Comparison of ENCODE assay signal across 8 cellular contexts in the genomic region with DNA sequence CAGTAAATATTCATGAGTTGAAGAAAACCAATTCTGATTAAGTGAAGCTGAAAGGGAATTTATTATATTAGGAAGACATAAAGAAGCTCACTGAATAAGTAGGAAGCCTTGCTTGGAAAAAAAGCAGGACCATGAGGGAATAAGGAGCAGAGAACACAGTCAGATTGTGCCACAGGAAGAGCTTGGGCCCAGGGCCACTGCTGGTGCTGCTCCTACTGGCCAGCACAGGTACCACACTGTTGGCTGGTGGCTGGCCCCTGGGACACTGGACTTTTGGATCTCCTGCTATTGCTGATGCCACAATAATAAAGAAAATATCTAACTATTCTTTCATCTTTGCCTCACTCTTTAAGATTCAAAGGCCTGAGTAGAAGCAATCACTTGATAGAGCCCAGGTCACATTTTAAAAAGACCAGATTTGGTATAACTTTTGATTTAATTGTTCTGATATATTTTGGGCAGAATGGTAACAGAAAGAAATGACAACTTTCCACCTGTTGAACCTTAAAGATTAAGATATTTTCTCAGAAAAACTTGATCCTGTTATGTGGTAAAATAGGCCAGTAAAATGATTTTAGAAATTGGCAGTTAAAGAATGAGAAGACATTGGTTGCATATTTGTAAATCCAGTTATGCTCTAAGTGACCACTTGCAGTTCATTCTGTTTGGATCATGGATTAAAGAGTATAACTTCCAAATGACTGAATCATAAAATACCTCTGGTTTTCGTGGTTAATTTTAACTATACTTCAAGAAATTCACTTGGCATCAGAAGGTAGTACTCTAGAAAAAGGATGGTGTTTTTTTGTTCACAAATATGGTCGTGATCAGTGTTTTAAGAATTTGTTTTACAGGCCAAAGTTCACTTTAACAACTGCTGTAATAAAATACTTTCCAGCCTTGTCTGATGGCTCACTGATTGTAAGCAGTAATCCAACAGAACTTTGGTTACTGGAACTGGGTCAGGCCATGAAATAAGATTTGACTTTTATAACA.
DNase-seq lines count a peak whose midpoint lies in the region; ATAC-seq and TF ChIP-seq lines count a peak whose summit lies in the region.

No MANE protein-coding gene starts in this region.

- peaks cover 8% of the 10 kb centered on the region for H3K4me1 ChIP-seq in RWPE2 (ENCODE audit: insufficient read depth, poor library complexity, severe bottlenecking)
- peaks cover 0 to 19% of the 10 kb centered on the region in 2 donors for H3K4me1 ChIP-seq in right atrium auricular region
- H3K4me1 ChIP-seq in transverse colon: peaks cover 11 to 35% (median 26%) of the 10 kb centered on the region in 4 donors

- H3K27ac ChIP-seq in RWPE2 (ENCODE audit: poor library complexity, severe bottlenecking) (peak overlapping the region; percentile 43), right atrium auricular region (peak overlapping the region; percentile 58 to 73), transverse colon (peak overlapping the region; percentile 42 to 69 (median 58))

- DNase-seq in G401 (ENCODE audit: low spot score) (peak; percentile 3), RWPE2 (ENCODE audit: low spot score) (no peak), right atrium auricular region (ENCODE audit: low spot score) (no peak), transverse colon (peak; percentile 43), NCI-H2171 (lab: John Stamatoyannopoulos, UW) (no peak), NCI-H2107 (lab: John Stamatoyannopoulos, UW) (no peak)
- DNase-seq in NK-92 treated with Interleukin-12 subunit alpha and Interleukin-12 subunit beta, amount 100 ng/mL, for 24 hours (lab: John Stamatoyannopoulos, UW): no peak

- H3K27me3 ChIP-seq in RWPE2 (ENCODE audit: insufficient read depth, poor library complexity, severe bottlenecking) (no peaks in the 10 kb centered on the region), right atrium auricular region (no peaks in the 10 kb centered on the region), transverse colon (no peaks in the 10 kb centered on the region)

- intact Hi-C loops in transverse colon (cut with DNase I; ENCODE audit: low total_unique reads): no loop called here

- H3K9me3 ChIP-seq in RWPE2 (ENCODE audit: severe bottlenecking) (no peaks in the 10 kb centered on the region), right atrium auricular region (no peaks in the 10 kb centered on the region), transverse colon (no peaks in the 10 kb centered on the region)

- WGBS in transverse colon (ENCODE audit: low coverage in 1 of 2), 2 donors: 18 to 34% methylated on average over 2 of the region's 2 CpGs

- TF ChIP-seq POLR2A in transverse colon (IDR thresholded peaks at IDR 0.05): no peak

- H3K4me3 ChIP-seq in RWPE2 (ENCODE audit: severe bottlenecking) (no peak overlapping the region), right atrium auricular region (no peak overlapping the region), transverse colon (no peak overlapping the region)

- in situ Hi-C loops in G401 (cut with HindIII; ENCODE audit: low sequenced_read_pairs) (loop anchor here (5.0 kb wide), 1 partner anchor 52 kb away; no protein-coding TSS in a partner anchor), transverse colon (cut with MboI; ENCODE audit: low pct_ligation_motif_present in 1 of 4, low pct_unique_long_range_greater_than_20kb in 1 of 4, low sequenced_read_pairs in 3 of 4) (no loop called here)

- TF ChIP-seq CTCF in RWPE2 (IDR thresholded peaks at IDR 0.05; ENCODE audit: poor library complexity, severe bottlenecking) (no peak), right atrium auricular region (IDR thresholded peaks at IDR 0.05) (peak; percentile 22 to 56), transverse colon (IDR thresholded peaks at IDR 0.05) (peak; percentile 47 to 58 (median 48))

- no peak for TF ChIP-seq EP300 in transverse colon (IDR thresholded peaks at IDR 0.05; ENCODE audit: low read depth)

- peak; percentile 74 for ATAC-seq in HG02642 (IDR thresholded peaks at IDR 0.05; ENCODE audit: poor library complexity, unreplicated experiment)
- ATAC-seq in RWPE2 (ENCODE audit: low read depth): 0 out of 3 replicates have a peak, but pooled peaks have one; percentile 41

- no peaks in the 10 kb centered on the region for H3K36me3 ChIP-seq in RWPE2 (ENCODE audit: low read depth)
- H3K36me3 ChIP-seq in right atrium auricular region: no peaks in the 10 kb centered on the region
- no peaks in the 10 kb centered on the region for H3K36me3 ChIP-seq in transverse colon

Comparison
In these comparisons a context has a peak if more than half of its experiments do, and no peak if none do; other contexts are left out.
1. DNase-seq: peak in G401 (single experiment) and transverse colon (single experiment); none in RWPE2 (single experiment), right atrium auricular region (single experiment), NCI-H2171 (single experiment), NK-92 treated with Interleukin-12 subunit alpha and Interleukin-12 subunit beta, amount 100 ng/mL, for 24 hours (single experiment) and NCI-H2107 (single experiment).
2. Peak in every context shown above with its lines, with median percentiles within 50 percentile points of each other: H3K27ac ChIP-seq.